25 cellular contexts compared by ENCODE assay signal in the genomic region with DNA sequence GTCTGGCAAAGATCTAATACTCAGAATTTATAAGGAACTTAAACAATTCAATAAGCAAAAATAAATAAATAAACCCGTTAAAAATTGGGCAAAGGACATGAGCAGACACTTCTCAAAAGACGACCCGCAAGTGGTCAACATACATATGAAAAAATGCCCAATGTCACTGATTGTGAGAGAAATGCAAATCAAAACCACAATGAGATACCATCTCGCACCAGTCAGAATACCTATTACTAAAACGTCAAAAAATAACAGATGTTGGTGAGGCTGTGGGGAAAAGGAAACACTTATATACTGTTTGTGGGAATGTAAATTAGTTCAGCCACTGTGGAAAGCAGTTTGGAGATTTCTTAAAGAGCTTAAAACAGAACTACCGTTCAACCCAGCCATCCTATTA.
DNase-seq lines count a peak whose midpoint lies in the region; ATAC-seq, FAIRE-seq and TF ChIP-seq lines count a peak whose summit lies in the region.
"Had no signal": no experiment of that assay in that cellular context is flagged by ENCODE, and none has a peak within 500 bp of the region (broad histone marks: within the 10 kb centered on the region; RNA-seq: fewer than 3 reads in every experiment).

No MANE protein-coding gene starts in this region.

- no peak for TF ChIP-seq POLR2A in transverse colon (IDR thresholded peaks at IDR 0.05)

- no peak overlapping the region for H3K27ac ChIP-seq in transverse colon
- H3K27ac ChIP-seq: A549, GM23248 had no signal

- in situ Hi-C loops in transverse colon (cut with MboI; ENCODE audit: low pct_ligation_motif_present in 1 of 4, low pct_unique_long_range_greater_than_20kb in 1 of 4, low sequenced_read_pairs in 3 of 4): no loop called here

- H3K4me1 ChIP-seq in transverse colon: no peaks in the 10 kb centered on the region
- H3K4me1 ChIP-seq: A549, HAP-1 had no signal

- peak; percentile 69 for ATAC-seq in GM19351 (IDR thresholded peaks at IDR 0.05; ENCODE audit: unreplicated experiment)
- ATAC-seq in HG02678 (IDR thresholded peaks at IDR 0.05; ENCODE audit: unreplicated experiment): peak; percentile 65
- ATAC-seq in HG03432 (IDR thresholded peaks at IDR 0.05; ENCODE audit: unreplicated experiment): peak; percentile 56
- no peak for ATAC-seq in left ventricle myocardium superior
- ATAC-seq: A549, HepG2, PC-3, SK-N-SH treated with all-trans-retinoic acid at 6 μM for 48 hours, T-cell had no signal

- TF ChIP-seq CTCF in transverse colon (IDR thresholded peaks at IDR 0.05): no peak

- peak; percentile 21 for FAIRE-seq in GM18507 (lab: Jason Lieb, UNC)
- FAIRE-seq: A549, HepG2 had no signal

- intact Hi-C loops in left ventricle myocardium superior (cut with micrococcal nuclease) (no loop called here), transverse colon (cut with DNase I; ENCODE audit: low total_unique reads) (no loop called here)

- no peak for TF ChIP-seq EP300 in transverse colon (IDR thresholded peaks at IDR 0.05; ENCODE audit: low read depth)

- H3K27me3 ChIP-seq in transverse colon: no peaks in the 10 kb centered on the region

- no peak overlapping the region for H3K4me3 ChIP-seq in transverse colon
- H3K4me3 ChIP-seq: A549, GM23248, HAP-1 had no signal

- DNase-seq in GM18507 (ENCODE audit: extremely low spot score, insufficient read length, low read depth): no peak
- no peak for DNase-seq in activated naive CD4-positive, alpha-beta T cell treated with anti-CD3 and anti-CD28 coated beads, Interleukin-2, amount 50 U/mL, for 16 hours
- DNase-seq in left ventricle myocardium superior: no peak
- no peak for DNase-seq in stimulated activated CD4-positive, alpha-beta T cell treated with anti-CD3 and anti-CD28 coated beads, Interleukin-4, amount 100 ng/mL, for 24 hours
- DNase-seq in transverse colon: no peak
- DNase-seq: CD4-positive, alpha-beta T cell; DMS153; GF-D8; GM23248; KG1; NCI-H1694 treated with DMSO at 0.1 percent for 48 hours; NCI-H510A; NCI-H748 treated with DMSO at 0.1 percent for 48 hours; PC-3; RPMI8226; SHP77 treated with DMSO at 0.1 percent for 48 hours; T-cell; T-helper 9 cell had no signal

- 65 to 86% methylated on average over 4 to 6 of the region's 6 CpGs for WGBS in transverse colon (ENCODE audit: low coverage in 1 of 2), 2 donors

- H3K9me3 ChIP-seq in transverse colon: no peaks in the 10 kb centered on the region
- H3K9me3 ChIP-seq: A549, HAP-1 had no signal

- H3K36me3 ChIP-seq in transverse colon: no peaks in the 10 kb centered on the region
- H3K36me3 ChIP-seq: HAP-1 had no signal
